Comparison of ENCODE assay signal across 9 cellular contexts in genomic region chr11:29328961-29329441, GRCh38.
DNase-seq lines count a peak whose midpoint lies in the region; ATAC-seq, FAIRE-seq and TF ChIP-seq lines count a peak whose summit lies in the region.
"Had no signal": no experiment of that assay in that cellular context is flagged by ENCODE, and none has a peak within 500 bp of the region (broad histone marks: within the 10 kb centered on the region; RNA-seq: fewer than 3 reads in every experiment).

No MANE protein-coding gene starts in this region.

- H3K27me3 Mint-ChIP-seq in HFFc6 (ENCODE audit: insufficient read depth) (no peaks in the 10 kb centered on the region; the same call in 1 of the 2 replicates), CD14-positive monocyte (ENCODE audit: low read depth in 3 of 3) (peaks cover 0 to 1% (median 0%) of the 10 kb centered on the region in 3 donors)
- H3K27me3 Mint-ChIP-seq: IgD-negative memory B cell had no signal

- H3K27me3 ChIP-seq in foreskin keratinocyte: no peaks in the 10 kb centered on the region

- H3K9me3 Mint-ChIP-seq in HFFc6 (no peaks in the 10 kb centered on the region), CD14-positive monocyte (no peaks in the 10 kb centered on the region)
- H3K9me3 Mint-ChIP-seq: IgD-negative memory B cell had no signal

- intact Hi-C loops in CD14-positive monocyte (cut with micrococcal nuclease): no loop called here

- peak overlapping the region; percentile 6 for H3K27ac ChIP-seq in foreskin keratinocyte

- FAIRE-seq in urothelium cell line (lab: Jason Lieb, UNC): no peak

- H3K27ac Mint-ChIP-seq in HFFc6: peak overlapping the region; percentile 74
- no peak overlapping the region for H3K27ac Mint-ChIP-seq in CD14-positive monocyte
- H3K27ac Mint-ChIP-seq: IgD-negative memory B cell had no signal

- peak; percentile 25 for DNase-seq in DMS153 (lab: John Stamatoyannopoulos, UW)
- DNase-seq in HFFc6: peak; percentile 66
- peak; percentile 63 for DNase-seq in RPMI7951 (ENCODE audit: low read depth)
- peak; percentile 91 to 98 for DNase-seq in foreskin keratinocyte
- peak; percentile 51 for DNase-seq in urothelium cell line (ENCODE audit: low spot score)
- no peak for DNase-seq in CD14-positive monocyte (ENCODE audit: low spot score)
- no peak for DNase-seq in stimulated activated CD4-positive, alpha-beta T cell treated with anti-CD3 and anti-CD28 coated beads, Interleukin-2, amount 100 ng/mL, for 24 hours

- ATAC-seq in foreskin keratinocyte (peak; percentile 98), GM21737 (IDR thresholded peaks at IDR 0.05; ENCODE audit: unreplicated experiment) (no peak)

- peaks cover 6% of the 10 kb centered on the region for H3K4me1 ChIP-seq in foreskin keratinocyte

- H3K4me3 Mint-ChIP-seq in HFFc6 (peak overlapping the region; percentile 10; the same call in 1 of the 2 replicates), CD14-positive monocyte (no peak overlapping the region)
- H3K4me3 Mint-ChIP-seq: IgD-negative memory B cell had no signal

- TF ChIP-seq CTCF in HFFc6 (IDR thresholded peaks at IDR 0.05) (peak; percentile 88), foreskin keratinocyte (conservative IDR thresholded peaks at IDR 0.05) (peak; percentile 69), CD14-positive monocyte (IDR thresholded peaks at IDR 0.05) (no peak)

- peaks cover 8% of the 10 kb centered on the region; the same call in 1 of the 2 replicates for H3K36me3 Mint-ChIP-seq in HFFc6 (ENCODE audit: low read depth)
- no peaks in the 10 kb centered on the region for H3K36me3 Mint-ChIP-seq in CD14-positive monocyte
- H3K36me3 Mint-ChIP-seq: IgD-negative memory B cell had no signal

- H3K4me1 Mint-ChIP-seq in HFFc6 (ENCODE audit: low read depth) (peaks cover 91% of the 10 kb centered on the region), CD14-positive monocyte (no peaks in the 10 kb centered on the region)
- H3K4me1 Mint-ChIP-seq: IgD-negative memory B cell had no signal

Comparison
In these comparisons a context has a peak if more than half of its experiments do, and no peak if none do; other contexts are left out.
1. DNase-seq: peak in DMS153 (single experiment), HFFc6 (single experiment), RPMI7951 (single experiment), foreskin keratinocyte (2 of 2) and urothelium cell line (single experiment); none in CD14-positive monocyte (single experiment) and stimulated activated CD4-positive, alpha-beta T cell treated with anti-CD3 and anti-CD28 coated beads, Interleukin-2, amount 100 ng/mL, for 24 hours (0 of 2).